In genomic region chr13:72255908-72256307, GRCh38 we compare ENCODE assay signal across 7 cellular contexts.
DNase-seq lines count a peak whose midpoint lies in the region; ATAC-seq and TF ChIP-seq lines count a peak whose summit lies in the region.

No MANE protein-coding gene starts in this region.

- H3K4me1 ChIP-seq in tibial artery = no peaks in the 10 kb centered on the region

- no peaks in the 10 kb centered on the region for H3K36me3 Mint-ChIP-seq in CD4-positive, alpha-beta T cell (ENCODE audit: low read depth)
- no peaks in the 10 kb centered on the region for H3K36me3 Mint-ChIP-seq in activated T-helper 1 cell treated with anti-CD3 and anti-CD28 coated beads, Interleukin-12 subunit alpha, Interleukin-12 subunit beta, Interleukin-2, Interleukin-4 antibody, amounts not matched to agents 30 ng/mL and 10 ng/mL and 1 ng/mL, durations not matched to agents 14 hours and 24 hours and 36 hours (ENCODE audit: low read depth)

- no peak overlapping the region for H3K27ac ChIP-seq in CD4-positive, alpha-beta T cell (ENCODE audit: low read depth, low read length)
- H3K27ac ChIP-seq in tibial artery = no peak overlapping the region

- no peaks in the 10 kb centered on the region for H3K9me3 ChIP-seq in CD4-positive, alpha-beta T cell (ENCODE audit: control insufficient read depth, low read length)
- H3K9me3 ChIP-seq in tibial artery = no peaks in the 10 kb centered on the region

- ATAC-seq in HG02973 (IDR thresholded peaks at IDR 0.05; ENCODE audit: unreplicated experiment) = peak; percentile 62
- ATAC-seq in CD4-positive, alpha-beta T cell (ENCODE audit: poor library complexity) = no peak

- no peak overlapping the region for H3K27ac Mint-ChIP-seq in CD4-positive, alpha-beta T cell
- H3K27ac Mint-ChIP-seq in activated T-helper 1 cell treated with anti-CD3 and anti-CD28 coated beads, Interleukin-12 subunit alpha, Interleukin-12 subunit beta, Interleukin-2, Interleukin-4 antibody, amounts not matched to agents 30 ng/mL and 10 ng/mL and 1 ng/mL, durations not matched to agents 14 hours and 24 hours and 36 hours = no peak overlapping the region

- no peaks in the 10 kb centered on the region for H3K36me3 ChIP-seq in tibial artery

- H3K4me1 Mint-ChIP-seq in CD4-positive, alpha-beta T cell (ENCODE audit: low read depth) = no peaks in the 10 kb centered on the region
- no peaks in the 10 kb centered on the region for H3K4me1 Mint-ChIP-seq in activated T-helper 1 cell treated with anti-CD3 and anti-CD28 coated beads, Interleukin-12 subunit alpha, Interleukin-12 subunit beta, Interleukin-2, Interleukin-4 antibody, amounts not matched to agents 30 ng/mL and 10 ng/mL and 1 ng/mL, durations not matched to agents 14 hours and 24 hours and 36 hours (ENCODE audit: low read depth)

- H3K9me3 Mint-ChIP-seq in CD4-positive, alpha-beta T cell = peaks cover 2% of the 10 kb centered on the region
- no peaks in the 10 kb centered on the region for H3K9me3 Mint-ChIP-seq in activated T-helper 1 cell treated with anti-CD3 and anti-CD28 coated beads, Interleukin-12 subunit alpha, Interleukin-12 subunit beta, Interleukin-2, Interleukin-4 antibody, amounts not matched to agents 30 ng/mL and 10 ng/mL and 1 ng/mL, durations not matched to agents 14 hours and 24 hours and 36 hours

- no peaks in the 10 kb centered on the region for H3K27me3 ChIP-seq in CD4-positive, alpha-beta T cell (ENCODE audit: control insufficient read depth, insufficient read depth, low read length)
- no peaks in the 10 kb centered on the region for H3K27me3 ChIP-seq in tibial artery

- H3K4me3 Mint-ChIP-seq in CD4-positive, alpha-beta T cell = no peak overlapping the region
- H3K4me3 Mint-ChIP-seq in activated T-helper 1 cell treated with anti-CD3 and anti-CD28 coated beads, Interleukin-12 subunit alpha, Interleukin-12 subunit beta, Interleukin-2, Interleukin-4 antibody, amounts not matched to agents 30 ng/mL and 10 ng/mL and 1 ng/mL, durations not matched to agents 14 hours and 24 hours and 36 hours = no peak overlapping the region

- intact Hi-C loops in CD4-positive, alpha-beta T cell (cut with DNase I, micrococcal nuclease) = no loop called here
- intact Hi-C loops in activated T-helper 1 cell treated with anti-CD3 and anti-CD28 coated beads, Interleukin-12 subunit alpha, Interleukin-12 subunit beta, Interleukin-2, Interleukin-4 antibody, amounts not matched to agents 30 ng/mL and 10 ng/mL and 1 ng/mL, durations not matched to agents 14 hours and 24 hours and 36 hours (cut with micrococcal nuclease) = no loop called here
- intact Hi-C loops in tibial artery (cut with DNase I; ENCODE audit: low total_unique reads) = no loop called here

- H3K4me3 ChIP-seq in epithelial cell of esophagus (ENCODE audit: low read length) = no peak overlapping the region
- H3K4me3 ChIP-seq in tibial artery = no peak overlapping the region

- POLR2A ChIA-PET in CD4-positive, alpha-beta T cell (lab: Charles Lee) = no interaction called here

- peak; percentile 44 to 66 for DNase-seq in NCI-H526 (lab: John Stamatoyannopoulos, UW)
- DNase-seq in epithelial cell of esophagus (ENCODE audit: low read depth) = peak; percentile 74
- DNase-seq in putamen (ENCODE audit: low spot score) = peak; percentile 9
- DNase-seq in CD4-positive, alpha-beta T cell = no peak
- DNase-seq in activated T-helper 1 cell treated with anti-CD3 and anti-CD28 coated beads, Interleukin-12 subunit alpha, Interleukin-12 subunit beta, Interleukin-2, Interleukin-4 antibody, amounts not matched to agents 30 ng/mL and 10 ng/mL and 1 ng/mL, durations not matched to agents 14 hours and 24 hours and 36 hours (ENCODE audit: low spot score) = no peak
- DNase-seq in tibial artery = no peak

- no peaks in the 10 kb centered on the region for H3K27me3 Mint-ChIP-seq in CD4-positive, alpha-beta T cell
- H3K27me3 Mint-ChIP-seq in activated T-helper 1 cell treated with anti-CD3 and anti-CD28 coated beads, Interleukin-12 subunit alpha, Interleukin-12 subunit beta, Interleukin-2, Interleukin-4 antibody, amounts not matched to agents 30 ng/mL and 10 ng/mL and 1 ng/mL, durations not matched to agents 14 hours and 24 hours and 36 hours (ENCODE audit: insufficient read depth) = no peaks in the 10 kb centered on the region

- CTCF ChIA-PET in CD4-positive, alpha-beta T cell (lab: Charles Lee) = no interaction called here

- peak; percentile 88 for TF ChIP-seq CTCF in epithelial cell of esophagus (IDR thresholded peaks at IDR 0.05; ENCODE audit: insufficient read depth, low read depth, low read length, missing control alignments)
- no peak for TF ChIP-seq CTCF in CD4-positive, alpha-beta T cell (IDR thresholded peaks at IDR 0.05)
- no peak for TF ChIP-seq CTCF in tibial artery (IDR thresholded peaks at IDR 0.05)

Comparison
In these comparisons a context has a peak if more than half of its experiments do, and no peak if none do; other contexts are left out.
1. DNase-seq: peak in NCI-H526 (2 of 2), epithelial cell of esophagus (single experiment) and putamen (single experiment); none in CD4-positive, alpha-beta T cell (0 of 10), activated T-helper 1 cell treated with anti-CD3 and anti-CD28 coated beads, Interleukin-12 subunit alpha, Interleukin-12 subunit beta, Interleukin-2, Interleukin-4 antibody, amounts not matched to agents 30 ng/mL and 10 ng/mL and 1 ng/mL, durations not matched to agents 14 hours and 24 hours and 36 hours (single experiment) and tibial artery (0 of 2).